Comparison of ENCODE assay signal across 18 cellular contexts in genomic region chr20:31580706-31581105, GRCh38. TPM values are rescaled to one million over a fixed set of nuclear protein-coding genes. Genes with fewer than 3 reads are reported as not detected.
"Had no signal": no experiment of that assay in that cellular context is flagged by ENCODE, and none has a peak within 500 bp of the region (broad histone marks: within the 10 kb centered on the region; RNA-seq: fewer than 3 reads in every experiment).

No MANE protein-coding gene starts in this region.

- H3K4me3 ChIP-seq: body of pancreas, left ventricle myocardium inferior, upper lobe of left lung had no signal

- H3K27ac Mint-ChIP-seq: activated naive CD4-positive, alpha-beta T cell treated with anti-CD3 and anti-CD28 coated beads, Interleukin-2, amount 50 U/mL, for 24 hours had no signal

- H3K9me3 Mint-ChIP-seq: activated naive CD4-positive, alpha-beta T cell treated with anti-CD3 and anti-CD28 coated beads, Interleukin-2, amount 50 U/mL, for 24 hours; central memory CD8-positive, alpha-beta T cell had no signal

- DNase-seq: activated CD4-positive, alpha-beta T cell treated with anti-CD3 and anti-CD28 coated beads, Interleukin-2, amount 50 U/mL, for 4 hours; activated CD4-positive, CD25-positive, alpha-beta regulatory T cell treated with anti-CD3 and anti-CD28 coated beads, Interleukin-2, amount 50 U/mL, for 72 hours; activated effector memory CD4-positive, alpha-beta T cell treated with Interleukin-2 at 50 U/mL for 16 hours; activated T-cell treated with anti-CD3 and anti-CD28 coated beads, Interleukin-2, amount 50 U/mL, for 1 hour; body of pancreas; cortex of kidney; islet precursor cell; left ventricle myocardium inferior; nucleus accumbens; stimulated activated CD4-positive, alpha-beta T cell treated with anti-CD3 and anti-CD28 coated beads, Interleukin-2, amount 100 ng/mL, for 24 hours; stimulated activated naive CD4-positive, alpha-beta T cell; substantia nigra; SW 1271 had no signal

- H3K27me3 Mint-ChIP-seq: activated naive CD4-positive, alpha-beta T cell treated with anti-CD3 and anti-CD28 coated beads, Interleukin-2, amount 50 U/mL, for 24 hours; central memory CD8-positive, alpha-beta T cell had no signal

- H3K36me3 ChIP-seq: left ventricle myocardium inferior, upper lobe of left lung had no signal

- H3K36me3 Mint-ChIP-seq: activated naive CD4-positive, alpha-beta T cell treated with anti-CD3 and anti-CD28 coated beads, Interleukin-2, amount 50 U/mL, for 24 hours had no signal

- H3K27ac ChIP-seq: body of pancreas, left ventricle myocardium inferior had no signal

- H3K4me1 Mint-ChIP-seq: central memory CD8-positive, alpha-beta T cell had no signal

- H3K27me3 ChIP-seq: body of pancreas, upper lobe of left lung had no signal

- H3K4me3 Mint-ChIP-seq: activated naive CD4-positive, alpha-beta T cell treated with anti-CD3 and anti-CD28 coated beads, Interleukin-2, amount 50 U/mL, for 24 hours; central memory CD8-positive, alpha-beta T cell had no signal

- H3K9me3 ChIP-seq: body of pancreas, upper lobe of left lung had no signal

- ATAC-seq: body of pancreas, sciatic nerve had no signal

- H3K4me1 ChIP-seq: body of pancreas, left ventricle myocardium inferior had no signal

RNA-seq across cellular contexts. Expression of gene COX4I2, which starts 57.0 kb away (rescaled TPM):
- total RNA-seq: body of pancreas, fibroblast of villous mesenchyme had no signal
